1 cellular context compared by ENCODE assay signal in the genomic region with DNA sequence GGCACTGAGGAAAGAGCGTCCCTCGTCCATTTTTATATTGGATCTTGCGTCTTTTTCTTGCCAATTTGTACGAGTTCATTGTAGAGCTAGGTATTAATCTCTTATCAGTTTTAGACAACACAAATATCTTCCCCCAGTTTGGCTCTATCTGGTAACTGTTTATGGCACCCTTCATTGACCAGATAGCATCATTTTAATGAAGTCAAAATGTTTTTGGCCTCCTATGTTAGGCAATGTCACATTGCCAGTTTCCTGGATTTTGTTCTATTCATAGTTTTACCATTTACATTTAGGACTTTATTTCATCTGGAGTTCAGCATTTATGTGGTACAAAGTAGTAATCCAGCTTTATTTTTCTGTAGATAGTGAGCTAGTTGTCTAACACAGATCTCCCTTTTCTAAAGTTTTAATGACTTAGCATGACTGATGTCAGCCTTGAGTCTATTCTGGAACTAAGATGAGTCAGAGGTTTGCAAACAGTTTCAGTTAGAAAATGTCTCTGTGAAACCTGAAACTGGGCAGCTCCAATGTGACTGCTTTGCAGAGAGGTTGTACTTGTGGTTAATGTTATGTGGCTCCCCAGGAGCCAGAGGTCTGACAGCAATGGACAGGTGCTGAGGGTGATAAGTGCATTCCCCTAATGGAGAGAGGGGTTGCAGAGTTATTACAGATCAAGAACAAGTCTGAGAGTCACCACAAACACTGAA.
A peak's percentile ranks its signal among the peaks of the same experiment; 100 is the strongest.
TF ChIP-seq lines count a peak whose summit lies in the region.

No MANE protein-coding gene starts in this region.

TF ChIP-seq in HepG2, 621 proteins besides CTCF, POLR2A, EP300 and RAD21 (continued from another document and continues in another):
- TF ChIP-seq, protein P1, sequence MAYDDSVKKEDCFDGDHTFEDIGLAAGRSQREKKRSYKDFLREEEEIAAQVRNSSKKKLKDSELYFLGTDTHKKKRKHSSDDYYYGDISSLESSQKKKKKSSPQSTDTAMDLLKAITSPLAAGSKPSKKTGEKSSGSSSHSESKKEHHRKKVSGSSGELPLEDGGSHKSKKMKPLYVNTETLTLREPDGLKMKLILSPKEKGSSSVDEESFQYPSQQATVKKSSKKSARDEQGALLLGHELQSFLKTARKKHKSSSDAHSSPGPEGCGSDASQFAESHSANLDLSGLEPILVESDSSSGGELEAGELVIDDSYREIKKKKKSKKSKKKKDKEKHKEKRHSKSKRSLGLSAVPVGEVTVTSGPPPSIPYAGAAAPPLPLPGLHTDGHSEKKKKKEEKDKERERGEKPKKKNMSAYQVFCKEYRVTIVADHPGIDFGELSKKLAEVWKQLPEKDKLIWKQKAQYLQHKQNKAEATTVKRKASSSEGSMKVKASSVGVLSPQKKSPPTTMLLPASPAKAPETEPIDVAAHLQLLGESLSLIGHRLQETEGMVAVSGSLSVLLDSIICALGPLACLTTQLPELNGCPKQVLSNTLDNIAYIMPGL (CRISPR knock-in tag; IDR thresholded peaks at IDR 0.05; ENCODE audit: borderline replicate concordance in 1 of 2, low read depth in 1 of 2): no peak; a peak in 1 of 4 replicates
- no peak for TF ChIP-seq HES4 (CRISPR knock-in tag; IDR thresholded peaks at IDR 0.05; ENCODE audit: borderline replicate concordance)
- TF ChIP-seq SMC3 (IDR thresholded peaks at IDR 0.05; ENCODE audit: low read length): no peak
- no peak for TF ChIP-seq ZNF510 (CRISPR knock-in tag; IDR thresholded peaks at IDR 0.05; ENCODE audit: low read depth)
- TF ChIP-seq, protein P2, sequence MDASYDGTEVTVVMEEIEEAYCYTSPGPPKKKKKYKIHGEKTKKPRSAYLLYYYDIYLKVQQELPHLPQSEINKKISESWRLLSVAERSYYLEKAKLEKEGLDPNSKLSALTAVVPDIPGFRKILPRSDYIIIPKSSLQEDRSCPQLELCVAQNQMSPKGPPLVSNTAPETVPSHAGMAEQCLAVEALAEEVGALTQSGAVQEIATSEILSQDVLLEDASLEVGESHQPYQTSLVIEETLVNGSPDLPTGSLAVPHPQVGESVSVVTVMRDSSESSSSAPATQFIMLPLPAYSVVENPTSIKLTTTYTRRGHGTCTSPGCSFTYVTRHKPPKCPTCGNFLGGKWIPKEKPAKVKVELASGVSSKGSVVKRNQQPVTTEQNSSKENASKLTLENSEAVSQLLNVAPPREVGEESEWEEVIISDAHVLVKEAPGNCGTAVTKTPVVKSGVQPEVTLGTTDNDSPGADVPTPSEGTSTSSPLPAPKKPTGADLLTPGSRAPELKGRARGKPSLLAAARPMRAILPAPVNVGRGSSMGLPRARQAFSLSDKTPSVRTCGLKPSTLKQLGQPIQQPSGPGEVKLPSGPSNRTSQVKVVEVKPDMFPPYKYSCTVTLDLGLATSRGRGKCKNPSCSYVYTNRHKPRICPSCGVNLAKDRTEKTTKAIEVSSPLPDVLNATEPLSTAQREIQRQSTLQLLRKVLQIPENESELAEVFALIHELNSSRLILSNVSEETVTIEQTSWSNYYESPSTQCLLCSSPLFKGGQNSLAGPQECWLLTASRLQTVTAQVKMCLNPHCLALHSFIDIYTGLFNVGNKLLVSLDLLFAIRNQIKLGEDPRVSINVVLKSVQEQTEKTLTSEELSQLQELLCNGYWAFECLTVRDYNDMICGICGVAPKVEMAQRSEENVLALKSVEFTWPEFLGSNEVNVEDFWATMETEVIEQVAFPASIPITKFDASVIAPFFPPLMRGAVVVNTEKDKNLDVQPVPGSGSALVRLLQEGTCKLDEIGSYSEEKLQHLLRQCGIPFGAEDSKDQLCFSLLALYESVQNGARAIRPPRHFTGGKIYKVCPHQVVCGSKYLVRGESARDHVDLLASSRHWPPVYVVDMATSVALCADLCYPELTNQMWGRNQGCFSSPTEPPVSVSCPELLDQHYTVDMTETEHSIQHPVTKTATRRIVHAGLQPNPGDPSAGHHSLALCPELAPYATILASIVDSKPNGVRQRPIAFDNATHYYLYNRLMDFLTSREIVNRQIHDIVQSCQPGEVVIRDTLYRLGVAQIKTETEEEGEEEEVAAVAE (CRISPR knock-in tag; IDR thresholded peaks at IDR 0.05; ENCODE audit: borderline replicate concordance): no peak
- no peak for TF ChIP-seq ATF7 (IDR thresholded peaks at IDR 0.05)
- TF ChIP-seq ATF7 (CRISPR knock-in tag; IDR thresholded peaks at IDR 0.05): no peak
- no peak for TF ChIP-seq HDAC6 (IDR thresholded peaks at IDR 0.05; ENCODE audit: low read depth, low read length)
- no peak for TF ChIP-seq SIN3A (IDR thresholded peaks at IDR 0.05; ENCODE audit: borderline replicate concordance, low read depth, low read length)
- no peak for TF ChIP-seq ZNF83 (CRISPR knock-in tag; IDR thresholded peaks at IDR 0.05; ENCODE audit: borderline replicate concordance)
- TF ChIP-seq FOXA3 (CRISPR knock-in tag; IDR thresholded peaks at IDR 0.05): no peak; the same call in 1 of the 2 replicates
- no peak for TF ChIP-seq ZNF33A (CRISPR knock-in tag; IDR thresholded peaks at IDR 0.05; ENCODE audit: borderline replicate concordance)
- peak; percentile 61; the same call in 1 of the 2 replicates for TF ChIP-seq JUNB (CRISPR knock-in tag; IDR thresholded peaks at IDR 0.05; ENCODE audit: borderline replicate concordance)
- TF ChIP-seq, protein P3, sequence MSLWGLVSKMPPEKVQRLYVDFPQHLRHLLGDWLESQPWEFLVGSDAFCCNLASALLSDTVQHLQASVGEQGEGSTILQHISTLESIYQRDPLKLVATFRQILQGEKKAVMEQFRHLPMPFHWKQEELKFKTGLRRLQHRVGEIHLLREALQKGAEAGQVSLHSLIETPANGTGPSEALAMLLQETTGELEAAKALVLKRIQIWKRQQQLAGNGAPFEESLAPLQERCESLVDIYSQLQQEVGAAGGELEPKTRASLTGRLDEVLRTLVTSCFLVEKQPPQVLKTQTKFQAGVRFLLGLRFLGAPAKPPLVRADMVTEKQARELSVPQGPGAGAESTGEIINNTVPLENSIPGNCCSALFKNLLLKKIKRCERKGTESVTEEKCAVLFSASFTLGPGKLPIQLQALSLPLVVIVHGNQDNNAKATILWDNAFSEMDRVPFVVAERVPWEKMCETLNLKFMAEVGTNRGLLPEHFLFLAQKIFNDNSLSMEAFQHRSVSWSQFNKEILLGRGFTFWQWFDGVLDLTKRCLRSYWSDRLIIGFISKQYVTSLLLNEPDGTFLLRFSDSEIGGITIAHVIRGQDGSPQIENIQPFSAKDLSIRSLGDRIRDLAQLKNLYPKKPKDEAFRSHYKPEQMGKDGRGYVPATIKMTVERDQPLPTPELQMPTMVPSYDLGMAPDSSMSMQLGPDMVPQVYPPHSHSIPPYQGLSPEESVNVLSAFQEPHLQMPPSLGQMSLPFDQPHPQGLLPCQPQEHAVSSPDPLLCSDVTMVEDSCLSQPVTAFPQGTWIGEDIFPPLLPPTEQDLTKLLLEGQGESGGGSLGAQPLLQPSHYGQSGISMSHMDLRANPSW (CRISPR knock-in tag; IDR thresholded peaks at IDR 0.05; ENCODE audit: borderline replicate concordance): no peak
- no peak for TF ChIP-seq RCOR2 (CRISPR knock-in tag; IDR thresholded peaks at IDR 0.05)
- TF ChIP-seq ZNF543 (CRISPR knock-in tag; IDR thresholded peaks at IDR 0.05): no peak
- TF ChIP-seq, protein P4, sequence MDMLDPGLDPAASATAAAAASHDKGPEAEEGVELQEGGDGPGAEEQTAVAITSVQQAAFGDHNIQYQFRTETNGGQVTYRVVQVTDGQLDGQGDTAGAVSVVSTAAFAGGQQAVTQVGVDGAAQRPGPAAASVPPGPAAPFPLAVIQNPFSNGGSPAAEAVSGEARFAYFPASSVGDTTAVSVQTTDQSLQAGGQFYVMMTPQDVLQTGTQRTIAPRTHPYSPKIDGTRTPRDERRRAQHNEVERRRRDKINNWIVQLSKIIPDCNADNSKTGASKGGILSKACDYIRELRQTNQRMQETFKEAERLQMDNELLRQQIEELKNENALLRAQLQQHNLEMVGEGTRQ (IDR thresholded peaks at IDR 0.05; ENCODE audit: low read depth, low read length): no peak
- TF ChIP-seq, protein P4 (CRISPR knock-in tag; IDR thresholded peaks at IDR 0.05; ENCODE audit: borderline replicate concordance): no peak
- TF ChIP-seq, protein P5, sequence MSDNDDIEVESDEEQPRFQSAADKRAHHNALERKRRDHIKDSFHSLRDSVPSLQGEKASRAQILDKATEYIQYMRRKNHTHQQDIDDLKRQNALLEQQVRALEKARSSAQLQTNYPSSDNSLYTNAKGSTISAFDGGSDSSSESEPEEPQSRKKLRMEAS (IDR thresholded peaks at IDR 0.05): no peak
- TF ChIP-seq ZNF761 (CRISPR knock-in tag; conservative IDR thresholded peaks at IDR 0.05): no peak
- TF ChIP-seq, protein P6, sequence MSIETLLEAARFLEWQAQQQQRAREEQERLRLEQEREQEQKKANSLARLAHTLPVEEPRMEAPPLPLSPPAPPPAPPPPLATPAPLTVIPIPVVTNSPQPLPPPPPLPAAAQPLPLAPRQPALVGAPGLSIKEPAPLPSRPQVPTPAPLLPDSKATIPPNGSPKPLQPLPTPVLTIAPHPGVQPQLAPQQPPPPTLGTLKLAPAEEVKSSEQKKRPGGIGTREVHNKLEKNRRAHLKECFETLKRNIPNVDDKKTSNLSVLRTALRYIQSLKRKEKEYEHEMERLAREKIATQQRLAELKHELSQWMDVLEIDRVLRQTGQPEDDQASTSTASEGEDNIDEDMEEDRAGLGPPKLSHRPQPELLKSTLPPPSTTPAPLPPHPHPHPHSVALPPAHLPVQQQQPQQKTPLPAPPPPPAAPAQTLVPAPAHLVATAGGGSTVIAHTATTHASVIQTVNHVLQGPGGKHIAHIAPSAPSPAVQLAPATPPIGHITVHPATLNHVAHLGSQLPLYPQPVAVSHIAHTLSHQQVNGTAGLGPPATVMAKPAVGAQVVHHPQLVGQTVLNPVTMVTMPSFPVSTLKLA (IDR thresholded peaks at IDR 0.05): no peak
- TF ChIP-seq, protein P7, sequence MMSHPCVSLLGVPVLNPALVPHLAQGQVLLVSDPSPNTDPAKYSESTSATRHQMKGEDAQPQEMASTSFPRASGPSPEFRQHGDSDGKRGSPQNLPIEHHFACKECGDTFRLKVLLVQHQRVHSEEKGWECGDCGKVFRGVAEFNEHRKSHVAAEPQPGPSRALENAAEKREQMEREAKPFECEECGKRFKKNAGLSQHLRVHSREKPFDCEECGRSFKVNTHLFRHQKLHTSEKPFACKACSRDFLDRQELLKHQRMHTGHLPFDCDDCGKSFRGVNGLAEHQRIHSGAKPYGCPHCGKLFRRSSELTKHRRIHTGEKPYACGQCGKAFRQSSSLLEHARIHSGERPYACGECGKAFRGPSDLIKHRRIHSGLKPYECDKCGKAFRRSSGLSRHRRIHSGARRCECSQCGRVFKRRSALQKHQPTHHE (CRISPR knock-in tag; IDR thresholded peaks at IDR 0.05; ENCODE audit: borderline replicate concordance): no peak
- no peak; the same call in 1 of the 2 replicates for TF ChIP-seq MBD4 (IDR thresholded peaks at IDR 0.05; ENCODE audit: borderline replicate concordance, low read length)
- TF ChIP-seq ZNF775 (CRISPR knock-in tag; IDR thresholded peaks at IDR 0.05; ENCODE audit: borderline replicate concordance): no peak
- no peak for TF ChIP-seq SAFB2 (CRISPR knock-in tag; IDR thresholded peaks at IDR 0.05; ENCODE audit: borderline replicate concordance, low read depth)
- TF ChIP-seq ZBTB38 (CRISPR knock-in tag; IDR thresholded peaks at IDR 0.05): no peak
- TF ChIP-seq ZNF703 (CRISPR knock-in tag; IDR thresholded peaks at IDR 0.05; ENCODE audit: borderline replicate concordance): no peak
- TF ChIP-seq ZNF496 (CRISPR knock-in tag; IDR thresholded peaks at IDR 0.05; ENCODE audit: insufficient replicate concordance): no peak
- TF ChIP-seq XBP1 (CRISPR knock-in tag; IDR thresholded peaks at IDR 0.05): no peak
- TF ChIP-seq RBM22 (optimal IDR thresholded peaks at IDR 0.05; ENCODE audit: low read length): no peak
- no peak for TF ChIP-seq ZNF546 (CRISPR knock-in tag; conservative IDR thresholded peaks at IDR 0.05)
- TF ChIP-seq ZNF724P (CRISPR knock-in tag; IDR thresholded peaks at IDR 0.05; ENCODE audit: borderline replicate concordance): no peak
- TF ChIP-seq, protein P8, sequence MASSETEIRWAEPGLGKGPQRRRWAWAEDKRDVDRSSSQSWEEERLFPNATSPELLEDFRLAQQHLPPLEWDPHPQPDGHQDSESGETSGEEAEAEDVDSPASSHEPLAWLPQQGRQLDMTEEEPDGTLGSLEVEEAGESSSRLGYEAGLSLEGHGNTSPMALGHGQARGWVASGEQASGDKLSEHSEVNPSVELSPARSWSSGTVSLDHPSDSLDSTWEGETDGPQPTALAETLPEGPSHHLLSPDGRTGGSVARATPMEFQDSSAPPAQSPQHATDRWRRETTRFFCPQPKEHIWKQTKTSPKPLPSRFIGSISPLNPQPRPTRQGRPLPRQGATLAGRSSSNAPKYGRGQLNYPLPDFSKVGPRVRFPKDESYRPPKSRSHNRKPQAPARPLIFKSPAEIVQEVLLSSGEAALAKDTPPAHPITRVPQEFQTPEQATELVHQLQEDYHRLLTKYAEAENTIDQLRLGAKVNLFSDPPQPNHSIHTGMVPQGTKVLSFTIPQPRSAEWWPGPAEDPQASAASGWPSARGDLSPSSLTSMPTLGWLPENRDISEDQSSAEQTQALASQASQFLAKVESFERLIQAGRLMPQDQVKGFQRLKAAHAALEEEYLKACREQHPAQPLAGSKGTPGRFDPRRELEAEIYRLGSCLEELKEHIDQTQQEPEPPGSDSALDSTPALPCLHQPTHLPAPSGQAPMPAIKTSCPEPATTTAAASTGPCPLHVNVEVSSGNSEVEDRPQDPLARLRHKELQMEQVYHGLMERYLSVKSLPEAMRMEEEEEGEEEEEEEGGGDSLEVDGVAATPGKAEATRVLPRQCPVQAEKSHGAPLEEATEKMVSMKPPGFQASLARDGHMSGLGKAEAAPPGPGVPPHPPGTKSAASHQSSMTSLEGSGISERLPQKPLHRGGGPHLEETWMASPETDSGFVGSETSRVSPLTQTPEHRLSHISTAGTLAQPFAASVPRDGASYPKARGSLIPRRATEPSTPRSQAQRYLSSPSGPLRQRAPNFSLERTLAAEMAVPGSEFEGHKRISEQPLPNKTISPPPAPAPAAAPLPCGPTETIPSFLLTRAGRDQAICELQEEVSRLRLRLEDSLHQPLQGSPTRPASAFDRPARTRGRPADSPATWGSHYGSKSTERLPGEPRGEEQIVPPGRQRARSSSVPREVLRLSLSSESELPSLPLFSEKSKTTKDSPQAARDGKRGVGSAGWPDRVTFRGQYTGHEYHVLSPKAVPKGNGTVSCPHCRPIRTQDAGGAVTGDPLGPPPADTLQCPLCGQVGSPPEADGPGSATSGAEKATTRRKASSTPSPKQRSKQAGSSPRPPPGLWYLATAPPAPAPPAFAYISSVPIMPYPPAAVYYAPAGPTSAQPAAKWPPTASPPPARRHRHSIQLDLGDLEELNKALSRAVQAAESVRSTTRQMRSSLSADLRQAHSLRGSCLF (CRISPR knock-in tag; IDR thresholded peaks at IDR 0.05; ENCODE audit: borderline replicate concordance): no peak
- no peak for TF ChIP-seq ZNF335 (CRISPR knock-in tag; IDR thresholded peaks at IDR 0.05)
- TF ChIP-seq, protein P9, sequence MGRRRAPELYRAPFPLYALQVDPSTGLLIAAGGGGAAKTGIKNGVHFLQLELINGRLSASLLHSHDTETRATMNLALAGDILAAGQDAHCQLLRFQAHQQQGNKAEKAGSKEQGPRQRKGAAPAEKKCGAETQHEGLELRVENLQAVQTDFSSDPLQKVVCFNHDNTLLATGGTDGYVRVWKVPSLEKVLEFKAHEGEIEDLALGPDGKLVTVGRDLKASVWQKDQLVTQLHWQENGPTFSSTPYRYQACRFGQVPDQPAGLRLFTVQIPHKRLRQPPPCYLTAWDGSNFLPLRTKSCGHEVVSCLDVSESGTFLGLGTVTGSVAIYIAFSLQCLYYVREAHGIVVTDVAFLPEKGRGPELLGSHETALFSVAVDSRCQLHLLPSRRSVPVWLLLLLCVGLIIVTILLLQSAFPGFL (CRISPR knock-in tag; IDR thresholded peaks at IDR 0.05): no peak
- no peak for TF ChIP-seq ZSCAN30 (CRISPR knock-in tag; IDR thresholded peaks at IDR 0.05)
